Comparison of ENCODE assay signal across 2 cellular contexts in the genomic region with DNA sequence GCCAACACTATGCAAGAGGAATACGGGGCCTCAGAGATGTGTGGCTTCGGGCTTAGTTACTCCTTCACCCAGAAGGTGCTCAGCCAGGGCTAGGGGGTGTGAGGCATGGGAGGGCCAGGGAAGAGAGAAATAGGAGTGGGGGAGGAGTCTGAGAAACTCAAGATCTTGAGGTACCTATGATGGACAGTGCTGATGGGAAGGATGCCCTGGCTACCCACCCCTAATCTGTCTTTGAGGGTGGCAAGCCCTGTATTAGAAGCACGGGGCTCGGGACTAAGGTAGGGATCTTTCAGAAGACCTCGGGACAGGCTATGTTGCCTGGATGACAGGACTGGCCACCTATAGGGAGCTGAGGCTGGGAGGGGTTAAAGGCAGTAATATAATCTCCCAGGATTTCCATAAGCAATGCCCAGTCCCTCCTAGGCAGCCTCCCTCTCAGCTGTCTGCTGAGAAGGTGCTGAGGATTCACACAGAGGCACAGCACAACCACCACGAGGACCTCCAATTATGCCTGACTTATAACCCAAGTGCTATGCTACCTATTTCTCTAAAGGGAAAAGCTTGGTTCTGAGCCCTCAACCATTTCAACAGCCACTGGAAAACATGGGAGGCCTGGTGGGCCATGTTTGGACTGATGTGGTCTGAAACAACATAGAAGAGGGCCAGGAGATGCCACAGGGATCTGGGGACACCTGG.
TF ChIP-seq lines count a peak whose summit lies in the region.

No MANE protein-coding gene starts in this region.

TF ChIP-seq in GM23338, 12 proteins besides CTCF, POLR2A, EP300 and RAD21:
- TF ChIP-seq POLR2AphosphoS5 (IDR thresholded peaks at IDR 0.05; ENCODE audit: low read depth) (peak; percentile 39), STAT1 (IDR thresholded peaks at IDR 0.05; ENCODE audit: unreplicated experiment) (no peak), EZH2 (IDR thresholded peaks at IDR 0.05; ENCODE audit: low read depth, unreplicated experiment) (no peak)

TF ChIP-seq in SK-N-SH, 30 proteins besides CTCF, POLR2A, EP300 and RAD21:
- TF ChIP-seq NFIC (IDR thresholded peaks at IDR 0.05; ENCODE audit: borderline replicate concordance) (no peak), FOXM1 (IDR thresholded peaks at IDR 0.05; ENCODE audit: low read depth) (no peak), TCF12 (IDR thresholded peaks at IDR 0.05) (no peak), MXI1 (IDR thresholded peaks at IDR 0.05; ENCODE audit: low read depth, low read length) (no peak), GABPA (IDR thresholded peaks at IDR 0.05; ENCODE audit: low read depth) (no peak), CHD2 (IDR thresholded peaks at IDR 0.05; ENCODE audit: low read length, partially characterized antibody) (no peak), MEF2A (IDR thresholded peaks at IDR 0.05; ENCODE audit: borderline replicate concordance, low read depth) (no peak), RXRA (IDR thresholded peaks at IDR 0.05; ENCODE audit: borderline replicate concordance, low read depth) (no peak), FOXJ3 (CRISPR knock-in tag; IDR thresholded peaks at IDR 0.05) (no peak)
- TF ChIP-seq, protein P1, sequence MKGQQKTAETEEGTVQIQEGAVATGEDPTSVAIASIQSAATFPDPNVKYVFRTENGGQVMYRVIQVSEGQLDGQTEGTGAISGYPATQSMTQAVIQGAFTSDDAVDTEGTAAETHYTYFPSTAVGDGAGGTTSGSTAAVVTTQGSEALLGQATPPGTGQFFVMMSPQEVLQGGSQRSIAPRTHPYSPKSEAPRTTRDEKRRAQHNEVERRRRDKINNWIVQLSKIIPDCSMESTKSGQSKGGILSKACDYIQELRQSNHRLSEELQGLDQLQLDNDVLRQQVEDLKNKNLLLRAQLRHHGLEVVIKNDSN (IDR thresholded peaks at IDR 0.05; ENCODE audit: borderline replicate concordance, low read depth): no peak
- TF ChIP-seq, protein P2, sequence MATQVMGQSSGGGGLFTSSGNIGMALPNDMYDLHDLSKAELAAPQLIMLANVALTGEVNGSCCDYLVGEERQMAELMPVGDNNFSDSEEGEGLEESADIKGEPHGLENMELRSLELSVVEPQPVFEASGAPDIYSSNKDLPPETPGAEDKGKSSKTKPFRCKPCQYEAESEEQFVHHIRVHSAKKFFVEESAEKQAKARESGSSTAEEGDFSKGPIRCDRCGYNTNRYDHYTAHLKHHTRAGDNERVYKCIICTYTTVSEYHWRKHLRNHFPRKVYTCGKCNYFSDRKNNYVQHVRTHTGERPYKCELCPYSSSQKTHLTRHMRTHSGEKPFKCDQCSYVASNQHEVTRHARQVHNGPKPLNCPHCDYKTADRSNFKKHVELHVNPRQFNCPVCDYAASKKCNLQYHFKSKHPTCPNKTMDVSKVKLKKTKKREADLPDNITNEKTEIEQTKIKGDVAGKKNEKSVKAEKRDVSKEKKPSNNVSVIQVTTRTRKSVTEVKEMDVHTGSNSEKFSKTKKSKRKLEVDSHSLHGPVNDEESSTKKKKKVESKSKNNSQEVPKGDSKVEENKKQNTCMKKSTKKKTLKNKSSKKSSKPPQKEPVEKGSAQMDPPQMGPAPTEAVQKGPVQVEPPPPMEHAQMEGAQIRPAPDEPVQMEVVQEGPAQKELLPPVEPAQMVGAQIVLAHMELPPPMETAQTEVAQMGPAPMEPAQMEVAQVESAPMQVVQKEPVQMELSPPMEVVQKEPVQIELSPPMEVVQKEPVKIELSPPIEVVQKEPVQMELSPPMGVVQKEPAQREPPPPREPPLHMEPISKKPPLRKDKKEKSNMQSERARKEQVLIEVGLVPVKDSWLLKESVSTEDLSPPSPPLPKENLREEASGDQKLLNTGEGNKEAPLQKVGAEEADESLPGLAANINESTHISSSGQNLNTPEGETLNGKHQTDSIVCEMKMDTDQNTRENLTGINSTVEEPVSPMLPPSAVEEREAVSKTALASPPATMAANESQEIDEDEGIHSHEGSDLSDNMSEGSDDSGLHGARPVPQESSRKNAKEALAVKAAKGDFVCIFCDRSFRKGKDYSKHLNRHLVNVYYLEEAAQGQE (IDR thresholded peaks at IDR 0.05; ENCODE audit: low read depth, low read length): no peak
TF ChIP-seq in SK-N-SH: peak in this region for 0.
